13 cellular contexts compared by ENCODE assay signal in genomic region chr4:185122681-185123345, GRCh38. TPM values are rescaled to one million over a fixed set of nuclear protein-coding genes. Genes with fewer than 3 reads are reported as not detected.
DNase-seq lines count a peak whose midpoint lies in the region; ATAC-seq and TF ChIP-seq lines count a peak whose summit lies in the region.
"Had no signal": no experiment of that assay in that cellular context is flagged by ENCODE, and none has a peak within 500 bp of the region (broad histone marks: within the 10 kb centered on the region; RNA-seq: fewer than 3 reads in every experiment).

No MANE protein-coding gene starts in this region.

- TF ChIP-seq CTCF in KMS-11 (conservative IDR thresholded peaks at IDR 0.05; ENCODE audit: low read depth, low read length) (no peak), hepatocyte (IDR thresholded peaks at IDR 0.05; ENCODE audit: poor library complexity) (no peak)

- DNase-seq in NCI-H510A treated with DMSO at 0.1 percent for 48 hours (lab: John Stamatoyannopoulos, UW) (peak; percentile 6), NCI-H510A (lab: John Stamatoyannopoulos, UW) (no peak), hepatocyte (ENCODE audit: low spot score) (no peak), C1 segment of cervical spinal cord (lab: John Stamatoyannopoulos, UW) (no peak), AG08396 (ENCODE audit: low spot score) (no peak)
- DNase-seq in stimulated activated naive B cell treated with anti-CD40 and anti-IgM and Interleukin-4, amounts not matched to agents 10 μg/mL and 1 μg/mL and 100 μg/mL, for 72 hours = no peak
- DNase-seq: activated CD4-positive, alpha-beta T cell treated with anti-CD3 and anti-CD28 coated beads for 48 hours; activated naive CD8-positive, alpha-beta T cell treated with anti-CD3 and anti-CD28 coated beads, Interleukin-2, amount 10 ng/mL, durations not matched to agents 7 days and 5 days; naive B cell; NCI-H146 had no signal

- H3K9me2 ChIP-seq in hepatocyte (replicated peaks; ENCODE audit: insufficient read depth) = no peaks in the 10 kb centered on the region

- peaks cover 64% of the 10 kb centered on the region for H3K4me1 ChIP-seq in KMS-11 (ENCODE audit: low read depth, poor library complexity, severe bottlenecking)
- peaks cover 8% of the 10 kb centered on the region for H3K4me1 ChIP-seq in hepatocyte (ENCODE audit: insufficient read depth)

- WGBS in hepatocyte (ENCODE audit: low lambda C conversion rate, missing lambda C conversion rate) = 83% methylated on average over 6 of the region's 6 CpGs

- no peaks in the 10 kb centered on the region for H3K27me3 ChIP-seq in KMS-11 (ENCODE audit: insufficient read depth, low read depth)
- H3K27me3 ChIP-seq in hepatocyte = peaks cover 10% of the 10 kb centered on the region

- no peaks in the 10 kb centered on the region for H3K9me3 Mint-ChIP-seq in stimulated activated naive B cell treated with anti-CD40 and anti-IgM and Interleukin-4, amounts not matched to agents 10 μg/mL and 1 μg/mL and 100 μg/mL, for 72 hours
- H3K9me3 Mint-ChIP-seq: activated naive CD8-positive, alpha-beta T cell treated with anti-CD3 and anti-CD28 coated beads, Interleukin-2, amount 10 ng/mL, durations not matched to agents 7 days and 5 days; naive B cell had no signal

- H3K4me1 Mint-ChIP-seq in stimulated activated naive B cell treated with anti-CD40 and anti-IgM and Interleukin-4, amounts not matched to agents 10 μg/mL and 1 μg/mL and 100 μg/mL, for 72 hours = peaks cover 14 to 21% of the 10 kb centered on the region in 2 donors

- H3K36me3 ChIP-seq in KMS-11 (ENCODE audit: insufficient read depth) (no peaks in the 10 kb centered on the region), hepatocyte (replicated peaks; ENCODE audit: insufficient read depth, low read depth) (no peaks in the 10 kb centered on the region)

- H3K27me3 Mint-ChIP-seq in stimulated activated naive B cell treated with anti-CD40 and anti-IgM and Interleukin-4, amounts not matched to agents 10 μg/mL and 1 μg/mL and 100 μg/mL, for 72 hours = peaks cover 22 to 46% of the 10 kb centered on the region in 2 donors

- H3K79me2 ChIP-seq in KMS-11 (ENCODE audit: insufficient read depth, low read depth) (no peaks in the 10 kb centered on the region), hepatocyte (no peaks in the 10 kb centered on the region)

- H3K9me3 ChIP-seq in hepatocyte (ENCODE audit: low read depth) = no peaks in the 10 kb centered on the region

- H3K4me2 ChIP-seq in KMS-11 = peak overlapping the region; percentile 88
- H3K4me2 ChIP-seq in hepatocyte = no peak overlapping the region
- H3K4me2 ChIP-seq: smooth muscle cell had no signal

- H3K27ac Mint-ChIP-seq in stimulated activated naive B cell treated with anti-CD40 and anti-IgM and Interleukin-4, amounts not matched to agents 10 μg/mL and 1 μg/mL and 100 μg/mL, for 72 hours = no peak overlapping the region
- H3K27ac Mint-ChIP-seq: activated naive CD8-positive, alpha-beta T cell treated with anti-CD3 and anti-CD28 coated beads, Interleukin-2, amount 10 ng/mL, durations not matched to agents 7 days and 5 days had no signal

- H3K27ac ChIP-seq in KMS-11 (peak overlapping the region; percentile 58), hepatocyte (no peak overlapping the region)

- no peaks in the 10 kb centered on the region for H4K20me1 ChIP-seq in KMS-11 (ENCODE audit: insufficient read depth)
- H4K20me1 ChIP-seq in hepatocyte (ENCODE audit: insufficient read depth, poor library complexity, severe bottlenecking) = no peaks in the 10 kb centered on the region

- ATAC-seq in HG02623 (IDR thresholded peaks at IDR 0.05; ENCODE audit: unreplicated experiment) = peak; percentile 61
- peak; percentile 31 to 46 for ATAC-seq in stimulated activated naive B cell treated with anti-CD40 and anti-IgM and Interleukin-4, amounts not matched to agents 10 μg/mL and 1 μg/mL and 100 μg/mL, for 72 hours (replicated peaks)

- H3K4me3 ChIP-seq in KMS-11 (IDR thresholded peaks at IDR 0.05; ENCODE audit: insufficient read depth, low read depth, low read length) (no peak overlapping the region), hepatocyte (no peak overlapping the region)
- H3K4me3 ChIP-seq: smooth muscle cell had no signal

- no peaks in the 10 kb centered on the region for H3K36me3 Mint-ChIP-seq in stimulated activated naive B cell treated with anti-CD40 and anti-IgM and Interleukin-4, amounts not matched to agents 10 μg/mL and 1 μg/mL and 100 μg/mL, for 72 hours
- H3K36me3 Mint-ChIP-seq: activated naive CD8-positive, alpha-beta T cell treated with anti-CD3 and anti-CD28 coated beads, Interleukin-2, amount 10 ng/mL, durations not matched to agents 7 days and 5 days; naive B cell had no signal

- H2AFZ ChIP-seq in KMS-11 (ENCODE audit: low read depth) (peak overlapping the region; percentile 50), hepatocyte (no peak overlapping the region)

- peak overlapping the region; percentile 12; the same call in 1 of the 2 replicates for H3K9ac ChIP-seq in KMS-11

- H3K4me3 Mint-ChIP-seq in stimulated activated naive B cell treated with anti-CD40 and anti-IgM and Interleukin-4, amounts not matched to agents 10 μg/mL and 1 μg/mL and 100 μg/mL, for 72 hours = no peak overlapping the region
- H3K4me3 Mint-ChIP-seq: activated naive CD8-positive, alpha-beta T cell treated with anti-CD3 and anti-CD28 coated beads, Interleukin-2, amount 10 ng/mL, durations not matched to agents 7 days and 5 days had no signal

RNA-seq across cellular contexts. Expression of gene SLC25A4, which starts 20.3 kb away (rescaled TPM):
- total RNA-seq in hepatocyte = 26.6 and 30.7 TPM in 2 replicates
- 86.3 and 92.7 TPM in 2 replicates for polyA plus RNA-seq in hepatocyte
